17 cellular contexts compared by ENCODE assay signal in genomic region chr4:184269879-184270430, GRCh38. TPM values are rescaled to one million over a fixed set of nuclear protein-coding genes. Genes with fewer than 3 reads are reported as not detected.
DNase-seq lines count a peak whose midpoint lies in the region; ATAC-seq and TF ChIP-seq lines count a peak whose summit lies in the region.
"Had no signal": no experiment of that assay in that cellular context is flagged by ENCODE, and none has a peak within 500 bp of the region (broad histone marks: within the 10 kb centered on the region; RNA-seq: fewer than 3 reads in every experiment).

No MANE protein-coding gene starts in this region.

- 74 to 75% methylated on average over 5 of the region's 5 CpGs for WGBS in heart right ventricle, 2 donors

- H3K36me3 Mint-ChIP-seq in activated CD4-positive, alpha-beta memory T cell treated with anti-CD3 and anti-CD28 coated beads for 36 hours = no peaks in the 10 kb centered on the region
- H3K36me3 Mint-ChIP-seq in memory B cell = peaks cover 3% of the 10 kb centered on the region

- CTCF ChIA-PET in activated CD4-positive, alpha-beta memory T cell treated with anti-CD3 and anti-CD28 coated beads for 36 hours (lab: Charles Lee) = interaction anchor here (3.7 kb wide), 1 partner anchor 12 kb away, joined by 56 read pairs; no protein-coding TSS in a partner anchor

- no peak overlapping the region for H3K4me3 ChIP-seq in right atrium auricular region
- H3K4me3 ChIP-seq in heart right ventricle = no peak overlapping the region
- H3K4me3 ChIP-seq in vagina = no peak overlapping the region
- H3K4me3 ChIP-seq: breast epithelium, gastrocnemius medialis, left ventricle myocardium inferior had no signal

- no peaks in the 10 kb centered on the region for H3K4me1 ChIP-seq in right atrium auricular region
- peaks cover 0 to 34% (median 7%) of the 10 kb centered on the region in 9 donors for H3K4me1 ChIP-seq in heart right ventricle
- H3K4me1 ChIP-seq in vagina = no peaks in the 10 kb centered on the region
- H3K4me1 ChIP-seq: breast epithelium, Caco-2, gastrocnemius medialis had no signal

- DNase-seq in right atrium auricular region (ENCODE audit: low spot score) (peak; percentile 46), heart right ventricle (no peak), memory B cell (ENCODE audit: low spot score in 2 of 2) (no peak), vagina (ENCODE audit: extremely low spot score in 2 of 2) (peak; percentile 22 to 58), left lobe of liver (ENCODE audit: low spot score) (no peak), DMS 273 treated with DMSO at 0.1 percent for 48 hours (lab: John Stamatoyannopoulos, UW) (no peak)
- no peak for DNase-seq in activated CD4-positive, alpha-beta memory T cell treated with anti-CD3 and anti-CD28 coated beads for 36 hours
- no peak for DNase-seq in NK-92 treated with Interleukin-12 subunit alpha and Interleukin-12 subunit beta, amount 100 ng/mL, for 24 hours (lab: John Stamatoyannopoulos, UW)
- DNase-seq: Caco-2, gastrocnemius medialis, left ventricle myocardium inferior, MV-4-11, NCI-H2081 treated with DMSO at 0.1 percent for 48 hours, NCI-H510A had no signal

- no peaks in the 10 kb centered on the region for H3K9me3 ChIP-seq in right atrium auricular region
- no peaks in the 10 kb centered on the region for H3K9me3 ChIP-seq in heart right ventricle
- H3K9me3 ChIP-seq in vagina = no peaks in the 10 kb centered on the region
- H3K9me3 ChIP-seq: breast epithelium, Caco-2, gastrocnemius medialis, left ventricle myocardium inferior had no signal

- ATAC-seq in heart right ventricle = no peak
- ATAC-seq in memory B cell (ENCODE audit: low read depth) = no peak
- no peak for ATAC-seq in left lobe of liver
- ATAC-seq: gastrocnemius medialis had no signal

- H3K36me3 ChIP-seq in right atrium auricular region = no peaks in the 10 kb centered on the region
- no peaks in the 10 kb centered on the region for H3K36me3 ChIP-seq in heart right ventricle
- no peaks in the 10 kb centered on the region for H3K36me3 ChIP-seq in vagina
- H3K36me3 ChIP-seq: breast epithelium, gastrocnemius medialis, left ventricle myocardium inferior had no signal

- H3K4me1 Mint-ChIP-seq in activated CD4-positive, alpha-beta memory T cell treated with anti-CD3 and anti-CD28 coated beads for 36 hours (ENCODE audit: low read depth) = peaks cover 79% of the 10 kb centered on the region
- peaks cover 34% of the 10 kb centered on the region for H3K4me1 Mint-ChIP-seq in memory B cell

- intact Hi-C loops in heart right ventricle (cut with DNase I) = loop anchor here in 7 of 10 donors (5.0 to 10.0 kb wide), 7 partner anchors 115 to 377 kb away; partner anchors contain the start of genes CASP3 (in 3 of the 7), IRF2 (in 3 of the 7) and PRIMPOL (in 3 of the 7)
- intact Hi-C loops in activated CD4-positive, alpha-beta memory T cell treated with anti-CD3 and anti-CD28 coated beads for 36 hours (cut with micrococcal nuclease) = loop anchor here (2.0 to 10.0 kb wide), 3 partner anchors 41 to 715 kb away; partner anchors contain the start of gene ACSL1
- intact Hi-C loops in vagina (cut with DNase I) = loop anchor here (5.0 to 10.0 kb wide), 2 partner anchors 277 to 375 kb away; partner anchors contain the start of genes CASP3 and PRIMPOL

- no peaks in the 10 kb centered on the region for H3K9me3 Mint-ChIP-seq in activated CD4-positive, alpha-beta memory T cell treated with anti-CD3 and anti-CD28 coated beads for 36 hours
- peaks cover 4% of the 10 kb centered on the region for H3K9me3 Mint-ChIP-seq in memory B cell

- no peaks in the 10 kb centered on the region for H3K27me3 ChIP-seq in right atrium auricular region
- H3K27me3 ChIP-seq in heart right ventricle = no peaks in the 10 kb centered on the region
- no peaks in the 10 kb centered on the region for H3K27me3 ChIP-seq in vagina
- H3K27me3 ChIP-seq: breast epithelium, gastrocnemius medialis had no signal

- TF ChIP-seq CTCF in right atrium auricular region (IDR thresholded peaks at IDR 0.05) (no peak), heart right ventricle (IDR thresholded peaks at IDR 0.05) (no peak), vagina (IDR thresholded peaks at IDR 0.05) (no peak)

- no peak for TF ChIP-seq POLR2A in vagina (IDR thresholded peaks at IDR 0.05)

- peak overlapping the region; percentile 52 for H3K27ac Mint-ChIP-seq in activated CD4-positive, alpha-beta memory T cell treated with anti-CD3 and anti-CD28 coated beads for 36 hours
- peak overlapping the region; percentile 0 for H3K27ac Mint-ChIP-seq in memory B cell

- H3K4me3 Mint-ChIP-seq in activated CD4-positive, alpha-beta memory T cell treated with anti-CD3 and anti-CD28 coated beads for 36 hours = no peak overlapping the region
- H3K4me3 Mint-ChIP-seq in memory B cell = no peak overlapping the region

- no peak overlapping the region for H3K27ac ChIP-seq in right atrium auricular region
- H3K27ac ChIP-seq in heart right ventricle = no peak overlapping the region
- H3K27ac ChIP-seq in vagina = no peak overlapping the region
- H3K27ac ChIP-seq: breast epithelium, gastrocnemius medialis, left ventricle myocardium inferior, VCaP had no signal

- POLR2A ChIA-PET in activated CD4-positive, alpha-beta memory T cell treated with anti-CD3 and anti-CD28 coated beads for 36 hours (lab: Charles Lee) = interaction anchor here (1.0 to 4.1 kb wide), 4 partner anchors 12 to 205 kb away, joined by 4 to 65 read pairs (median 17); partner anchors contain the start of gene IRF2

- H3K27me3 Mint-ChIP-seq in activated CD4-positive, alpha-beta memory T cell treated with anti-CD3 and anti-CD28 coated beads for 36 hours = no peaks in the 10 kb centered on the region
- no peaks in the 10 kb centered on the region for H3K27me3 Mint-ChIP-seq in memory B cell

RNA-seq across cellular contexts. Expression of gene ENPP6, which starts 52.3 kb away (rescaled TPM):
- total RNA-seq in right atrium auricular region = not detected
- under 1 TPM in 7 of 10 donors, not detected in 3; 0.05 to 0.68 (median 0.07) TPM for total RNA-seq in heart right ventricle
- under 1 TPM; 0.03 to 0.07 TPM for polyA plus RNA-seq in heart right ventricle
- total RNA-seq in activated CD4-positive, alpha-beta memory T cell treated with anti-CD3 and anti-CD28 coated beads for 36 hours = under 1 TPM; 0.12 to 0.29 TPM
- 0.98 TPM for total RNA-seq in vagina
- 0.05 TPM for total RNA-seq in left lobe of liver
- total RNA-seq: Caco-2, left ventricle myocardium inferior, pulmonary artery endothelial cell had no signal

Comparison
In these comparisons a context has a peak if more than half of its experiments do, and no peak if none do; other contexts are left out.
1. DNase-seq: peak in right atrium auricular region (single experiment) and vagina (2 of 2); none in heart right ventricle (0 of 2), activated CD4-positive, alpha-beta memory T cell treated with anti-CD3 and anti-CD28 coated beads for 36 hours (single experiment), memory B cell (0 of 2), left lobe of liver (single experiment), NK-92 treated with Interleukin-12 subunit alpha and Interleukin-12 subunit beta, amount 100 ng/mL, for 24 hours (single experiment) and DMS 273 treated with DMSO at 0.1 percent for 48 hours (single experiment).